14 cellular contexts compared by ENCODE assay signal in genomic region chr5:57335092-57335491, GRCh38.
DNase-seq lines count a peak whose midpoint lies in the region; ATAC-seq and TF ChIP-seq lines count a peak whose summit lies in the region.
"Had no signal": no experiment of that assay in that cellular context is flagged by ENCODE, and none has a peak within 500 bp of the region (broad histone marks: within the 10 kb centered on the region; RNA-seq: fewer than 3 reads in every experiment).

No MANE protein-coding gene starts in this region.

- no peak overlapping the region for H2AFZ ChIP-seq in fibroblast of lung (ENCODE audit: low read length)
- H2AFZ ChIP-seq in smooth muscle cell (ENCODE audit: low read depth), result no peak overlapping the region

- H3K4me1 Mint-ChIP-seq in WTC11, result no peaks in the 10 kb centered on the region

- no peaks in the 10 kb centered on the region for H3F3A ChIP-seq in smooth muscle cell (ENCODE audit: low read depth)

- H3K9ac ChIP-seq in fibroblast of lung (ENCODE audit: insufficient read depth, low read length) (no peak overlapping the region), smooth muscle cell (ENCODE audit: low read depth) (no peak overlapping the region)

- CTCF ChIA-PET in RWPE1 (lab: Yijun Ruan, JAX), result interaction anchor here (0.6 to 0.7 kb wide), 2 partner anchors 15 to 26 kb away, joined by 4 to 5 read pairs; no protein-coding TSS in a partner anchor
- CTCF ChIA-PET in WTC11 (lab: Charles Lee), result no interaction called here

- H3K9me3 ChIP-seq in fibroblast of lung (ENCODE audit: control insufficient read depth, insufficient read depth, low read depth, low read length), result no peaks in the 10 kb centered on the region
- no peaks in the 10 kb centered on the region for H3K9me3 ChIP-seq in smooth muscle cell (replicated peaks; ENCODE audit: low read depth)
- H3K9me3 ChIP-seq: right lobe of liver had no signal

- H3K79me2 ChIP-seq in fibroblast of lung (ENCODE audit: control insufficient read depth, insufficient read depth, low read length) (no peaks in the 10 kb centered on the region), smooth muscle cell (ENCODE audit: low read depth) (no peaks in the 10 kb centered on the region)

- no peaks in the 10 kb centered on the region for H3K36me3 Mint-ChIP-seq in WTC11

- H3K27me3 Mint-ChIP-seq in WTC11 (ENCODE audit: low read depth), result no peaks in the 10 kb centered on the region

- no peak overlapping the region for H3K27ac ChIP-seq in RWPE1
- H3K27ac ChIP-seq in fibroblast of lung (ENCODE audit: insufficient read depth, low read length), result no peak overlapping the region
- peak overlapping the region; percentile 30 for H3K27ac ChIP-seq in smooth muscle cell (ENCODE audit: low read depth)
- H3K27ac ChIP-seq: right lobe of liver, VCaP had no signal

- peak; percentile 27 for DNase-seq in GM04503 (ENCODE audit: low read depth)
- DNase-seq in RWPE1 (ENCODE audit: low spot score), result peak; percentile 76
- DNase-seq in fibroblast of lung (ENCODE audit: low read depth in 2 of 2), result peak; percentile 82 to 87
- DNase-seq in smooth muscle cell (lab: John Stamatoyannopoulos, UW; ENCODE audit: unreplicated experiment), result no peak
- no peak for DNase-seq in T-helper 1 cell
- DNase-seq in sciatic nerve (ENCODE audit: low spot score), result no peak
- DNase-seq in WTC11 (ENCODE audit: low spot score), result no peak
- DNase-seq: activated gamma-delta T cell treated with Interleukin-2 at 50 U/mL for 16 hours; COR-L47; MV-4-11; NCI-H2227 treated with DMSO at 0.1 percent for 48 hours; right lobe of liver; stimulated activated naive CD4-positive, alpha-beta T cell treated with Interleukin-2 at 50 U/mL for 16 hours had no signal

- H3K4me1 ChIP-seq in fibroblast of lung (ENCODE audit: control insufficient read depth, extremely low read depth, insufficient read depth, low read length) (peaks cover 14% of the 10 kb centered on the region), smooth muscle cell (ENCODE audit: low read depth) (no peaks in the 10 kb centered on the region)
- H3K4me1 ChIP-seq: right lobe of liver had no signal

- H3K27ac Mint-ChIP-seq in WTC11, result no peak overlapping the region

- WGBS in smooth muscle cell (ENCODE audit: low lambda C conversion rate), result 0% methylated on average over 1 of the region's 1 CpG

- ATAC-seq in sciatic nerve, result no peak
- no peak for ATAC-seq in WTC11

- POLR2A ChIA-PET in RWPE1 (lab: Yijun Ruan, JAX; ENCODE audit: low non-redundant PET), result no interaction called here
- POLR2A ChIA-PET in WTC11 (lab: Charles Lee), result no interaction called here

- H3K36me3 ChIP-seq in fibroblast of lung (ENCODE audit: control insufficient read depth, insufficient read depth, low read length) (no peaks in the 10 kb centered on the region), smooth muscle cell (ENCODE audit: low read depth) (no peaks in the 10 kb centered on the region)
- H3K36me3 ChIP-seq: right lobe of liver had no signal

- H3K4me2 ChIP-seq in fibroblast of lung (ENCODE audit: extremely low read depth, insufficient read depth, low read length) (no peak overlapping the region), smooth muscle cell (peak overlapping the region; percentile 28)

- peaks cover 6% of the 10 kb centered on the region; the same call in 1 of the 2 replicates for H3K9me3 Mint-ChIP-seq in WTC11

- H3K4me3 ChIP-seq in fibroblast of lung (replicated peaks in 1 of 4; ENCODE audit: control extremely low read depth in 1 of 4, insufficient read depth in 1 of 4, low read depth in 3 of 4, low read length in 4 of 4) (no peak overlapping the region), smooth muscle cell (no peak overlapping the region)
- H3K4me3 ChIP-seq: right lobe of liver had no signal

- intact Hi-C loops in sciatic nerve (cut with DNase I), result no loop called here

- H4K20me1 ChIP-seq in fibroblast of lung (ENCODE audit: control insufficient read depth, extremely low read depth, insufficient read depth, low read length) (no peaks in the 10 kb centered on the region), smooth muscle cell (ENCODE audit: low read depth) (no peaks in the 10 kb centered on the region)

- no peak overlapping the region for H3K4me3 Mint-ChIP-seq in WTC11

- TF ChIP-seq CTCF in RWPE1 (conservative IDR thresholded peaks at IDR 0.05; ENCODE audit: low read depth), result no peak
- no peak for TF ChIP-seq CTCF in fibroblast of lung (conservative IDR thresholded peaks at IDR 0.05 in 1 of 2, IDR thresholded peaks at IDR 0.05 in 1 of 2; ENCODE audit: low read depth in 1 of 2, low read length in 2 of 2)
- TF ChIP-seq CTCF in smooth muscle cell (IDR thresholded peaks at IDR 0.05; ENCODE audit: borderline replicate concordance, insufficient read depth, poor library complexity, severe bottlenecking), result no peak
- TF ChIP-seq CTCF in WTC11 (IDR thresholded peaks at IDR 0.05), result no peak

- H3K27me3 ChIP-seq in fibroblast of lung (ENCODE audit: control insufficient read depth, insufficient read depth, low read length) (no peaks in the 10 kb centered on the region), smooth muscle cell (ENCODE audit: low read depth) (no peaks in the 10 kb centered on the region)
- H3K27me3 ChIP-seq: right lobe of liver had no signal

TF ChIP-seq in WTC11, 78 proteins besides CTCF, POLR2A, EP300 and RAD21:
- no peak for TF ChIP-seq JAZF1 (CRISPR knock-in tag; IDR thresholded peaks at IDR 0.05)
- no peak for TF ChIP-seq ZNF232 (CRISPR knock-in tag; IDR thresholded peaks at IDR 0.05)
- no peak for TF ChIP-seq ESRRA (CRISPR knock-in tag; IDR thresholded peaks at IDR 0.05; ENCODE audit: borderline replicate concordance)
- no peak for TF ChIP-seq GABPB1 (CRISPR knock-in tag; IDR thresholded peaks at IDR 0.05)
- TF ChIP-seq ZNF671 (CRISPR knock-in tag; IDR thresholded peaks at IDR 0.05), result no peak
- TF ChIP-seq GRHL2 (CRISPR knock-in tag; IDR thresholded peaks at IDR 0.05; ENCODE audit: insufficient replicate concordance, severe bottlenecking), result no peak
- TF ChIP-seq OVOL2 (CRISPR knock-in tag; IDR thresholded peaks at IDR 0.05; ENCODE audit: borderline replicate concordance), result no peak
- TF ChIP-seq, protein P1, sequence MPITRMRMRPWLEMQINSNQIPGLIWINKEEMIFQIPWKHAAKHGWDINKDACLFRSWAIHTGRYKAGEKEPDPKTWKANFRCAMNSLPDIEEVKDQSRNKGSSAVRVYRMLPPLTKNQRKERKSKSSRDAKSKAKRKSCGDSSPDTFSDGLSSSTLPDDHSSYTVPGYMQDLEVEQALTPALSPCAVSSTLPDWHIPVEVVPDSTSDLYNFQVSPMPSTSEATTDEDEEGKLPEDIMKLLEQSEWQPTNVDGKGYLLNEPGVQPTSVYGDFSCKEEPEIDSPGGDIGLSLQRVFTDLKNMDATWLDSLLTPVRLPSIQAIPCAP (CRISPR knock-in tag; IDR thresholded peaks at IDR 0.05), result no peak

Comparison
In these comparisons a context has a peak if more than half of its experiments do, and no peak if none do; other contexts are left out.
1. DNase-seq: peak in GM04503 (single experiment), RWPE1 (single experiment) and fibroblast of lung (2 of 2); none in smooth muscle cell (single experiment), T-helper 1 cell (0 of 5), sciatic nerve (single experiment) and WTC11 (single experiment).